In genomic region chr1:114671011-114671938, GRCh38 we compare ENCODE assay signal across 8 cellular contexts. TPM values are rescaled to one million over a fixed set of nuclear protein-coding genes. Genes with fewer than 3 reads are reported as not detected.
DNase-seq lines count a peak whose midpoint lies in the region; ATAC-seq, FAIRE-seq and TF ChIP-seq lines count a peak whose summit lies in the region.

No MANE protein-coding gene starts in this region.

- no peak for FAIRE-seq in A549 (lab: Jason Lieb, UNC)

- no peak for TF ChIP-seq EP300 in A549 (IDR thresholded peaks at IDR 0.05)

- H3K27ac ChIP-seq in A549: no peak overlapping the region
- peak overlapping the region; percentile 55; the same call in 1 of the 2 replicates for H3K27ac ChIP-seq in SK-N-MC

- CTCF ChIA-PET in A549 (lab: Yijun Ruan, JAX): interaction anchor here (0.7 to 1.4 kb wide), 11 partner anchors 11 to 692 kb away, joined by 3 to 6 read pairs (median 4); partner anchors contain the start of genes OLFML3 and TRIM33

- H3K4me3 ChIP-seq in A549: peak overlapping the region; percentile 68; the same call in 2 of the 3 replicates
- peak overlapping the region; percentile 43; the same call in 1 of the 2 replicates for H3K4me3 ChIP-seq in SK-N-MC

- POLR2A ChIA-PET in A549 (lab: Yijun Ruan, JAX): no interaction called here

- ATAC-seq in A549 (no peak), GM21737 (IDR thresholded peaks at IDR 0.05; ENCODE audit: unreplicated experiment) (no peak)

- TF ChIP-seq RAD21 in A549 (conservative IDR thresholded peaks at IDR 0.05 in 1 of 2, IDR thresholded peaks at IDR 0.05 in 1 of 2): peak in 1 of 2 experiments; percentile 33; a peak in 3 of 5 replicates

- 40% methylated on average over 9 of the region's 9 CpGs for WGBS in A549 (ENCODE audit: missing lambda C conversion rate)

- peaks cover 6% of the 10 kb centered on the region; the same call in 1 of the 2 replicates for H3K36me3 ChIP-seq in SK-N-MC (ENCODE audit: insufficient read depth, low read length)

- H3K4me2 ChIP-seq in A549: peak overlapping the region; percentile 99

- no peaks in the 10 kb centered on the region for H3K4me1 ChIP-seq in A549

- no peak for TF ChIP-seq POLR2A in A549 (IDR thresholded peaks at IDR 0.05; ENCODE audit: low read length)

- TF ChIP-seq CTCF in A549 (IDR thresholded peaks at IDR 0.05): peak; percentile 37

- H3K9ac ChIP-seq in SK-N-MC (ENCODE audit: insufficient read length): no peak overlapping the region

- H3K9me3 ChIP-seq in A549: no peaks in the 10 kb centered on the region
- H3K9me3 ChIP-seq in SK-N-MC (ENCODE audit: low read depth, low read length): no peaks in the 10 kb centered on the region; the same call in 1 of the 2 replicates

- peak; percentile 3 to 10 for DNase-seq in A549 (ENCODE audit: low read depth in 1 of 2, low spot score in 1 of 2)
- DNase-seq in GM03348 (ENCODE audit: low spot score): peak; percentile 36
- no peak for DNase-seq in SK-N-MC (ENCODE audit: low read depth, low spot score)
- peak; percentile 34 for DNase-seq in fibroblast of peridontal ligament (ENCODE audit: extremely low read depth)
- DNase-seq in kidney glomerular epithelial cell (lab: John Stamatoyannopoulos, UW): no peak
- DNase-seq in NK-92 (lab: John Stamatoyannopoulos, UW; ENCODE audit: unreplicated experiment): no peak
- DNase-seq in superior temporal gyrus (ENCODE audit: extremely low spot score): no peak

TF ChIP-seq in A549, 52 proteins besides CTCF, POLR2A, EP300 and RAD21:
- TF ChIP-seq FOXS1 (CRISPR knock-in tag; IDR thresholded peaks at IDR 0.05): no peak
- no peak for TF ChIP-seq ZFP36 (IDR thresholded peaks at IDR 0.05; ENCODE audit: borderline replicate concordance, partially characterized antibody)
- 0 out of 3 replicates have a peak, but pooled peaks have one; percentile 8 for TF ChIP-seq SMC3 (IDR thresholded peaks at IDR 0.05)
- no peak for TF ChIP-seq HES2 (IDR thresholded peaks at IDR 0.05)

RNA-seq across cellular contexts. Expression of gene DENND2C, which starts 1.4 kb away (rescaled TPM):
- polyA plus RNA-seq in A549 (2011; rRNA removed) (0.19 and 0.24 TPM in 2 replicates), A549 (2017; fragmentation: RNase III; extraction: RNeasy Plus Mini Kit Qiagen cat#74134 plus additional on column Dnase treatment) (0.16 to 0.20 TPM (median 0.18 TPM) in 3 replicates)
- 0.04 TPM in 2 replicates for polyA plus RNA-seq in A549 (2012; cell fraction: cytosol; rRNA removed)
- 0.05 and 0.06 TPM in 2 replicates for polyA plus RNA-seq in A549 (2012; cell fraction: nucleus; rRNA removed)
- polyA minus RNA-seq in A549 (2011; rRNA and poly(A)+ RNA removed): 0.15 and 0.50 TPM in 2 replicates

RNA-seq across cellular contexts. Expression of gene AMPD1, which starts 24.1 kb away (rescaled TPM):
- not detected in 2 replicates for polyA plus RNA-seq in A549 (2011; rRNA removed)
- not detected in 2 replicates for polyA plus RNA-seq in A549 (2012; cell fraction: cytosol; rRNA removed)
- not detected in 2 replicates for polyA plus RNA-seq in A549 (2012; cell fraction: nucleus; rRNA removed)
- polyA plus RNA-seq in A549 (2017; fragmentation: RNase III; extraction: RNeasy Plus Mini Kit Qiagen cat#74134 plus additional on column Dnase treatment): not detected in 3 replicates
- not detected in 2 replicates for polyA minus RNA-seq in A549 (2011; rRNA and poly(A)+ RNA removed)

RNA-seq across cellular contexts. Expression of gene NRAS, which starts 45.3 kb away (rescaled TPM):
- 42.6 and 52.2 TPM in 2 replicates for polyA plus RNA-seq in A549 (2011; rRNA removed)
- 9.5 and 10.6 TPM in 2 replicates for polyA plus RNA-seq in A549 (2012; cell fraction: cytosol; rRNA removed)
- polyA plus RNA-seq in A549 (2012; cell fraction: nucleus; rRNA removed): 2.6 and 4.9 TPM in 2 replicates
- 28.4 to 28.7 TPM (median 28.7 TPM) in 3 replicates for polyA plus RNA-seq in A549 (2017; fragmentation: RNase III; extraction: RNeasy Plus Mini Kit Qiagen cat#74134 plus additional on column Dnase treatment)
- polyA minus RNA-seq in A549 (2011; rRNA and poly(A)+ RNA removed): 23.4 and 25.2 TPM in 2 replicates

Comparison
In these comparisons a context has a peak if more than half of its experiments do, and no peak if none do; other contexts are left out.
1. DNase-seq: peak in A549 (2 of 2), GM03348 (single experiment) and fibroblast of peridontal ligament (single experiment); none in SK-N-MC (single experiment), kidney glomerular epithelial cell (single experiment), NK-92 (single experiment) and superior temporal gyrus (single experiment).